ENCODE assay signal across 22 cellular contexts in genomic region chr5:171705830-171706229, GRCh38.
"Had no signal": no experiment of that assay in that cellular context is flagged by ENCODE, and none has a peak within 500 bp of the region (broad histone marks: within the 10 kb centered on the region; RNA-seq: fewer than 3 reads in every experiment).

No MANE protein-coding gene starts in this region.

- H3K4me3 ChIP-seq: dorsolateral prefrontal cortex, lung, right atrium auricular region, sigmoid colon, skin epidermis, thoracic aorta, transverse colon had no signal

- DNase-seq: cortex of kidney; dorsolateral prefrontal cortex; effector memory CD4-positive, alpha-beta T cell; foreskin keratinocyte; immature natural killer cell; kidney; left colon; left ventricle myocardium superior; mesenchymal stem cell; naive B cell; nephron progenitor cell; sigmoid colon; stimulated activated CD4-positive, alpha-beta T cell treated with anti-CD3 and anti-CD28 coated beads, Interleukin-2, amount 100 ng/mL, for 24 hours; stimulated activated CD4-positive, alpha-beta T cell treated with anti-CD3 and anti-CD28 coated beads, Interleukin-4, amount 100 ng/mL, for 4 hours; stimulated activated naive B cell treated with anti-CD40 and anti-IgM and Interleukin-4, amounts not matched to agents 10 μg/mL and 1 μg/mL and 100 μg/mL, for 72 hours; stimulated activated naive CD8-positive, alpha-beta T cell treated with anti-CD3 and anti-CD28 coated beads, Interleukin-15, amount 100 ng/mL, for 72 hours; transverse colon had no signal

- H3K27ac ChIP-seq: dorsolateral prefrontal cortex, foreskin keratinocyte, neutrophil, right atrium auricular region, sigmoid colon, skin epidermis, thoracic aorta, transverse colon had no signal
